ENCODE assay signal across 14 cellular contexts in the genomic region with DNA sequence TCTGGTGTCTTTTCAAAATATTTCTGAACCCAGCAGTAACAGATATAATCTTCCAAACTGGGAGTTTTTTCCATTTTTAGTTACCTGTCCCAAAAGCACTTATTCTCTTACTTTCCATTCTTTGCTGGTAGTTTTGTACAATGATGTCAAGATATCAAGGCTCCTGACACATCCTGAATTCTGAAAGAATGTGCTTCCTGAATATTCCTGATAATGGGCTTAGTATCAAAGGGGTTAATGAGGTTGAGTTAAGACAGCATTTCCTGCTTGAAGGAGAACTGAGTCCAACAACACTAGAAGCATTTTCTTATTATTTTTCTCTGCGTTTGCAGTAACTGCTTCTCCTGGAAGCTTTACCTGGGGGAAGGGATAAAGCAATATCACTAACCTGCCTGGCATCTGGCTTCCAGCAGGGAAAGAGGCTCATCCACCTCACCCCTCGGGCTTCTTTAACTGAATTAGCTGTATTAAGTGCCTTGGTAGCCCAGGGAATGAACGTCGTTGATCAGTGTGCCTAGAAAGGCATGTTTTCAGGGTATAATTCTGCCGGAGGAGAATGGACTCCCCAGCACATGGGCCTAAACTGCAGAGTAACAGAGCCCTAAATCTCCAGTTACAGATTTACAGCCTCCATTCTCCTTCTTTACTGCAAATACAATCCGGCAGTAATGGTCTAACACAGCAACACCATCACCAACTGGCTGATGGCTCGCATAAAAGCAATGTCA.
DNase-seq lines count a peak whose midpoint lies in the region; FAIRE-seq and TF ChIP-seq lines count a peak whose summit lies in the region.
"Had no signal": no experiment of that assay in that cellular context is flagged by ENCODE, and none has a peak within 500 bp of the region (broad histone marks: within the 10 kb centered on the region; RNA-seq: fewer than 3 reads in every experiment).

No MANE protein-coding gene starts in this region.

- POLR2A ChIA-PET in activated CD4-positive, alpha-beta memory T cell treated with anti-CD3 and anti-CD28 coated beads, Interleukin-2, amount 10 ng/mL, durations not matched to agents 7 days and 5 days (lab: Charles Lee): interaction anchor here (2.3 kb wide), 1 partner anchor 10 kb away, joined by 7 read pairs; no protein-coding TSS in a partner anchor

- H3K4me1 Mint-ChIP-seq in mesothelial cell of epicardium: peaks cover 76% of the 10 kb centered on the region
- H3K4me1 Mint-ChIP-seq in activated CD4-positive, alpha-beta memory T cell treated with anti-CD3 and anti-CD28 coated beads, Interleukin-2, amount 10 ng/mL, durations not matched to agents 7 days and 5 days: peaks cover 71% of the 10 kb centered on the region

- H3K27me3 Mint-ChIP-seq in mesothelial cell of epicardium (ENCODE audit: low read depth): no peaks in the 10 kb centered on the region
- no peaks in the 10 kb centered on the region for H3K27me3 Mint-ChIP-seq in activated CD4-positive, alpha-beta memory T cell treated with anti-CD3 and anti-CD28 coated beads, Interleukin-2, amount 10 ng/mL, durations not matched to agents 7 days and 5 days
- H3K27me3 Mint-ChIP-seq: activated naive CD4-positive, alpha-beta T cell treated with anti-CD3 and anti-CD28 coated beads, Interleukin-2, amount 10 ng/mL, durations not matched to agents 7 days and 5 days had no signal

- FAIRE-seq in HTR-8/SVneo (lab: Jason Lieb, UNC): peak; percentile 51

- peak overlapping the region; percentile 97 for H3K27ac Mint-ChIP-seq in mesothelial cell of epicardium
- H3K27ac Mint-ChIP-seq in activated CD4-positive, alpha-beta memory T cell treated with anti-CD3 and anti-CD28 coated beads, Interleukin-2, amount 10 ng/mL, durations not matched to agents 7 days and 5 days: no peak overlapping the region

- peak overlapping the region; percentile 5 to 80 (median 72); a peak in 15 of 22 replicates for H3K4me2 ChIP-seq in BLaER1 treated with 17β-estradiol and CSF1 and Interleukin-3, amounts not matched to agents 10 nM and 100 nM

- H3K4me1 ChIP-seq in BLaER1 treated with 17β-estradiol and CSF1 and Interleukin-3, amounts not matched to agents 10 nM and 100 nM: peaks cover 35 to 60% (median 40%) of the 10 kb centered on the region in 10 experiments
- H3K4me1 ChIP-seq in adipocyte (ENCODE audit: control insufficient read depth, insufficient read depth, low read length): peaks cover 62% of the 10 kb centered on the region

- no peaks in the 10 kb centered on the region for H4K20me1 ChIP-seq in BLaER1 treated with 17β-estradiol and CSF1 and Interleukin-3, amounts not matched to agents 10 nM and 100 nM

- CTCF ChIA-PET in activated CD4-positive, alpha-beta memory T cell treated with anti-CD3 and anti-CD28 coated beads, Interleukin-2, amount 10 ng/mL, durations not matched to agents 7 days and 5 days (lab: Charles Lee): no interaction called here

- H3K4me3 Mint-ChIP-seq in mesothelial cell of epicardium: no peak overlapping the region
- no peak overlapping the region for H3K4me3 Mint-ChIP-seq in activated CD4-positive, alpha-beta memory T cell treated with anti-CD3 and anti-CD28 coated beads, Interleukin-2, amount 10 ng/mL, durations not matched to agents 7 days and 5 days
- H3K4me3 Mint-ChIP-seq: activated naive CD4-positive, alpha-beta T cell treated with anti-CD3 and anti-CD28 coated beads, Interleukin-2, amount 10 ng/mL, durations not matched to agents 7 days and 5 days had no signal

- H3K9me3 Mint-ChIP-seq in mesothelial cell of epicardium: no peaks in the 10 kb centered on the region
- no peaks in the 10 kb centered on the region for H3K9me3 Mint-ChIP-seq in activated CD4-positive, alpha-beta memory T cell treated with anti-CD3 and anti-CD28 coated beads, Interleukin-2, amount 10 ng/mL, durations not matched to agents 7 days and 5 days
- H3K9me3 Mint-ChIP-seq: activated naive CD4-positive, alpha-beta T cell treated with anti-CD3 and anti-CD28 coated beads, Interleukin-2, amount 10 ng/mL, durations not matched to agents 7 days and 5 days had no signal

- no peaks in the 10 kb centered on the region for H3K36me3 Mint-ChIP-seq in mesothelial cell of epicardium
- peaks cover 13% of the 10 kb centered on the region for H3K36me3 Mint-ChIP-seq in activated CD4-positive, alpha-beta memory T cell treated with anti-CD3 and anti-CD28 coated beads, Interleukin-2, amount 10 ng/mL, durations not matched to agents 7 days and 5 days (ENCODE audit: low read depth)

- no peak overlapping the region for H3K9ac ChIP-seq in BLaER1 treated with 17β-estradiol and CSF1 and Interleukin-3, amounts not matched to agents 10 nM and 100 nM
- H3K9ac ChIP-seq in adipocyte (ENCODE audit: low read length): peak overlapping the region; percentile 9

- no peak overlapping the region for H3K4me3 ChIP-seq in BLaER1 treated with 17β-estradiol and CSF1 and Interleukin-3, amounts not matched to agents 10 nM and 100 nM
- H3K4me3 ChIP-seq in adipocyte (ENCODE audit: low read length): no peak overlapping the region
- H3K4me3 ChIP-seq: mucosa of descending colon had no signal

- DNase-seq in HTR-8/SVneo (ENCODE audit: insufficient read length, low spot score) (no peak), adipocyte (ENCODE audit: low read depth) (no peak), mesothelial cell of epicardium (ENCODE audit: low spot score in 2 of 2, unreplicated experiment in 2 of 2) (no peak), GM20000 (ENCODE audit: low spot score) (no peak), HUDEP-2 (lab: John Stamatoyannopoulos, UW; ENCODE audit: unreplicated experiment in 76 of 76) (no peak), dedifferentiated amniotic fluid mesenchymal stem cell (ENCODE audit: extremely low spot score) (no peak)
- no peak for DNase-seq in activated CD4-positive, alpha-beta memory T cell treated with anti-CD3 and anti-CD28 coated beads, Interleukin-2, amount 10 ng/mL, durations not matched to agents 7 days and 5 days
- DNase-seq: C1 segment of cervical spinal cord, foreskin melanocyte, mucosa of descending colon, NCI-H1048, NCI-H2171 treated with DMSO at 0.1 percent for 48 hours had no signal

- H3K36me3 ChIP-seq in BLaER1 treated with 17β-estradiol and CSF1 and Interleukin-3, amounts not matched to agents 10 nM and 100 nM: no peaks in the 10 kb centered on the region
- H3K36me3 ChIP-seq in adipocyte (ENCODE audit: control insufficient read depth, insufficient read depth, low read length, severe bottlenecking): no peaks in the 10 kb centered on the region

- no peaks in the 10 kb centered on the region for H3K27me3 ChIP-seq in BLaER1 treated with 17β-estradiol and CSF1 and Interleukin-3, amounts not matched to agents 10 nM and 100 nM
- H3K27me3 ChIP-seq in adipocyte (replicated peaks; ENCODE audit: control insufficient read depth, insufficient read depth, low read length): no peaks in the 10 kb centered on the region

- no peak overlapping the region; a peak in 1 of 22 replicates for H3K27ac ChIP-seq in BLaER1 treated with 17β-estradiol and CSF1 and Interleukin-3, amounts not matched to agents 10 nM and 100 nM

- TF ChIP-seq CTCF in mesothelial cell of epicardium (IDR thresholded peaks at IDR 0.05; ENCODE audit: unreplicated experiment): no peak
- no peak for TF ChIP-seq CTCF in GM20000 (IDR thresholded peaks at IDR 0.05; ENCODE audit: extremely low read depth, missing control alignments)

- no peaks in the 10 kb centered on the region for H3K9me3 ChIP-seq in BLaER1 treated with 17β-estradiol and CSF1 and Interleukin-3, amounts not matched to agents 10 nM and 100 nM (replicated peaks in 1 of 11)
- H3K9me3 ChIP-seq in adipocyte (ENCODE audit: control insufficient read depth, low read length): no peaks in the 10 kb centered on the region
- H3K9me3 ChIP-seq: mucosa of descending colon had no signal
